10 cellular contexts compared by ENCODE assay signal in genomic region chr16:86951831-86952598, GRCh38.
DNase-seq lines count a peak whose midpoint lies in the region; ATAC-seq, FAIRE-seq and TF ChIP-seq lines count a peak whose summit lies in the region.
"Had no signal": no experiment of that assay in that cellular context is flagged by ENCODE, and none has a peak within 500 bp of the region (broad histone marks: within the 10 kb centered on the region; RNA-seq: fewer than 3 reads in every experiment).

No MANE protein-coding gene starts in this region.

- peak; percentile 35 for ATAC-seq in esophagus mucosa

- H3K9me3 Mint-ChIP-seq in osteocyte (ENCODE audit: unreplicated experiment), result no peaks in the 10 kb centered on the region
- H3K9me3 Mint-ChIP-seq: activated naive CD8-positive, alpha-beta T cell treated with anti-CD3 and anti-CD28 coated beads, Interleukin-2, amount 10 ng/mL, durations not matched to agents 7 days and 5 days had no signal

- no peak overlapping the region for H3K27ac Mint-ChIP-seq in osteocyte (ENCODE audit: unreplicated experiment)
- H3K27ac Mint-ChIP-seq: activated naive CD8-positive, alpha-beta T cell treated with anti-CD3 and anti-CD28 coated beads, Interleukin-2, amount 10 ng/mL, durations not matched to agents 7 days and 5 days had no signal

- TF ChIP-seq CTCF in osteocyte (IDR thresholded peaks at IDR 0.05), result no peak

- no peaks in the 10 kb centered on the region for H3K27me3 Mint-ChIP-seq in osteocyte (ENCODE audit: unreplicated experiment)
- H3K27me3 Mint-ChIP-seq: activated naive CD8-positive, alpha-beta T cell treated with anti-CD3 and anti-CD28 coated beads, Interleukin-2, amount 10 ng/mL, durations not matched to agents 7 days and 5 days had no signal

- no peaks in the 10 kb centered on the region for H3K36me3 Mint-ChIP-seq in osteocyte (ENCODE audit: unreplicated experiment)
- H3K36me3 Mint-ChIP-seq: activated naive CD8-positive, alpha-beta T cell treated with anti-CD3 and anti-CD28 coated beads, Interleukin-2, amount 10 ng/mL, durations not matched to agents 7 days and 5 days had no signal

- H3K4me3 Mint-ChIP-seq in osteocyte (ENCODE audit: unreplicated experiment), result no peak overlapping the region
- H3K4me3 Mint-ChIP-seq: activated naive CD8-positive, alpha-beta T cell treated with anti-CD3 and anti-CD28 coated beads, Interleukin-2, amount 10 ng/mL, durations not matched to agents 7 days and 5 days had no signal

- FAIRE-seq in RCC 7860 (lab: Jason Lieb, UNC), result peak; percentile 95

- H3K4me1 Mint-ChIP-seq in osteocyte (ENCODE audit: unreplicated experiment), result peaks cover 11% of the 10 kb centered on the region

- DNase-seq in EL, result peak; percentile 98
- peak; percentile 98 for DNase-seq in RCC 7860 (ENCODE audit: low spot score)
- peak; percentile 91 for DNase-seq in osteocyte (ENCODE audit: extremely low spot score, unreplicated experiment)
- DNase-seq in NCI-H146 (lab: John Stamatoyannopoulos, UW), result no peak
- no peak for DNase-seq in NCI-H526 (lab: John Stamatoyannopoulos, UW)
- DNase-seq in NCI-H524 (lab: John Stamatoyannopoulos, UW), result no peak
- DNase-seq in activated CD4-positive, alpha-beta T cell treated with anti-CD3 and anti-CD28 coated beads for 1 hour, result no peak
- DNase-seq: activated naive CD8-positive, alpha-beta T cell treated with anti-CD3 and anti-CD28 coated beads, Interleukin-2, amount 10 ng/mL, durations not matched to agents 7 days and 5 days; NCI-H510A had no signal

Comparison
In these comparisons a context has a peak if more than half of its experiments do, and no peak if none do; other contexts are left out.
1. DNase-seq: peak in EL (single experiment), RCC 7860 (single experiment) and osteocyte (single experiment); none in NCI-H146 (single experiment), NCI-H526 (0 of 2), NCI-H524 (0 of 2) and activated CD4-positive, alpha-beta T cell treated with anti-CD3 and anti-CD28 coated beads for 1 hour (single experiment).